In the genomic region with DNA sequence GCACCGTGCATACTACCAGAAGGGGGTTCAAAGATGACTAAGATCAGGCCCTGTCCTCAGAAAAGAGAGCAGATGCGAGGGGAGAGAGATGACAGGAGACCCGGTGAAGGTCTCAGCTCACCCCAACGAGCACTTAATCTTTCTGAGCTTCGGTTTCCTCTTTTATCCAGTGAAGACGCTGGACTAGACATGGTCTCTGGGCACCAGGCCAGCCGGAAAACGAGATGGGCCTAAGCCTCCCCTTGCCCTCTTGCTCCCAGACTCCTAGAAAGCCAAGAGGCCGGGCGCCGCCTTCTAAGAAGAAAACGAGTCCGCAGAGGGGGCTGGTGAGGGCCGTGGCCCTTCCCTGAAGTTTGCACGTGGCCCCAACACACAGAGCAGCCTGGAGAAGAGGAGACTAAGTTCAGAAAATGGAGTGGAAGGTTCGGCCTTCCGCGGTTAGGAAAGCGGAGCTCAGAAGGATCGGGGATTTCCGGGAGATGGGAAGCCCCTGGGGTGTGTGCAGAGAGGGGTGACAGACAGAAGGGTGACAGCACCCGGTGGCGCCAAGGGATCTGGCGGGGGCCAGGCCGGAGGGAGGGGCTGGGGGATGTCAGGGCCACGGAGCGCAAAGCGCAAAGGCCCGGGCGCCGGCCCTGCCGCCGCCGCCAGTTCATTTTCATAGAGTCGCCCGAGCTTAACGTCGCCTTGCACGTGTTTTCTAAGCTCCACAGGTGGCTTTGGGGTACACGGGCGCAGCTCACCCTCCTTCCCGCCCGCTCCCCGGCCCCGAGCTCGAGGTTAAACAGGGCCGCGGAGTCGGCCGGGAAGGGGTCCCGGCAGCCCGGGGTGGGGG, we compare ENCODE assay signal across 1 cellular context.
TF ChIP-seq lines count a peak whose summit lies in the region.

No MANE protein-coding gene starts in this region.

TF ChIP-seq in IMR-90, 13 proteins besides CTCF, POLR2A, EP300 and RAD21:
- TF ChIP-seq MAZ (IDR thresholded peaks at IDR 0.05; ENCODE audit: borderline replicate concordance, low read depth, low read length) = no peak
- TF ChIP-seq NFE2L2 (IDR thresholded peaks at IDR 0.05; ENCODE audit: low read depth, low read length) = no peak
- no peak for TF ChIP-seq CHD1 (IDR thresholded peaks at IDR 0.05; ENCODE audit: low read depth, low read length)
- TF ChIP-seq FOS (IDR thresholded peaks at IDR 0.05; ENCODE audit: low read depth, low read length) = no peak
